24 cellular contexts compared by ENCODE assay signal in genomic region chr6:154093231-154094044, GRCh38. TPM values are rescaled to one million over a fixed set of nuclear protein-coding genes. Genes with fewer than 3 reads are reported as not detected.
"Had no signal": no experiment of that assay in that cellular context is flagged by ENCODE, and none has a peak within 500 bp of the region (broad histone marks: within the 10 kb centered on the region; RNA-seq: fewer than 3 reads in every experiment).

No MANE protein-coding gene starts in this region.

- H3K36me3 ChIP-seq: left lung, lower lobe of right lung, neural progenitor cell, ovary, right atrium auricular region, right lobe of liver, tibial nerve, vagina had no signal

- H2AFZ ChIP-seq: neural progenitor cell had no signal

- H3K4me2 ChIP-seq: neural progenitor cell, smooth muscle cell had no signal

- H3K9me3 ChIP-seq: left lung, lower lobe of right lung, ovary, right atrium auricular region, right lobe of liver, tibial nerve, vagina had no signal

- DNase-seq: hippocampal formation; kidney glomerular epithelial cell; left cardiac atrium; lower lobe of right lung; mammary epithelial cell; mesenchymal stem cell; naive thymus-derived CD8-positive, alpha-beta T cell; ovary; right lobe of liver; stimulated activated CD4-positive, alpha-beta T cell treated with anti-CD3 and anti-CD28 coated beads, Interleukin-1b, Interleukin-23, amount 100 ng/mL, for 48 hours; stimulated activated CD4-positive, alpha-beta T cell treated with anti-CD3 and anti-CD28 coated beads, Interleukin-2, amount 100 ng/mL, for 48 hours; stimulated activated CD4-positive, alpha-beta T cell treated with anti-CD3 and anti-CD28 coated beads, Interleukin-4, amount 100 ng/mL, for 4 hours; stimulated activated CD8-positive, alpha-beta memory T cell treated with anti-CD3 and anti-CD28 coated beads, Interleukin-4, amount 100 ng/mL, for 48 hours; stimulated activated naive CD4-positive, alpha-beta T cell treated with Interleukin-2 at 50 U/mL for 16 hours; stimulated activated naive CD8-positive, alpha-beta T cell treated with anti-CD3 and anti-CD28 coated beads, Interleukin-15, amount 100 ng/mL, for 72 hours had no signal

- ATAC-seq: left cardiac atrium; left lung; naive thymus-derived CD8-positive, alpha-beta T cell; right lobe of liver; stimulated activated memory B cell treated with anti-CD40 and anti-IgM and Interleukin-4, amounts not matched to agents 10 μg/mL and 1 μg/mL and 100 μg/mL, for 72 hours; stimulated activated naive CD8-positive, alpha-beta T cell treated with anti-CD3 and anti-CD28 coated beads, Interleukin-15, amount 100 ng/mL, for 72 hours had no signal

- H3K4me1 ChIP-seq: left lung, lower lobe of right lung, neural progenitor cell, right atrium auricular region, right lobe of liver, tibial nerve, vagina had no signal

- H3K4me3 ChIP-seq: left lung, lower lobe of right lung, neural progenitor cell, ovary, right atrium auricular region, right lobe of liver, smooth muscle cell, tibial nerve, vagina had no signal

- H3K9ac ChIP-seq: neural progenitor cell had no signal

- H3K27ac ChIP-seq: left lung, lower lobe of right lung, neural progenitor cell, ovary, right atrium auricular region, right lobe of liver, tibial nerve, vagina had no signal

- H3K27me3 ChIP-seq: left lung, neural progenitor cell, ovary, right atrium auricular region, right lobe of liver, tibial nerve, vagina had no signal

RNA-seq across cellular contexts. Expression of gene OPRM1, which starts 54.4 kb away (rescaled TPM):
- polyA plus RNA-seq: keratinocyte; liver; mammary epithelial cell; naive thymus-derived CD8-positive, alpha-beta T cell; ovary; smooth muscle cell had no signal
